Comparison of ENCODE assay signal across 28 cellular contexts in genomic region chr20:47466704-47467459, GRCh38. TPM values are rescaled to one million over a fixed set of nuclear protein-coding genes. Genes with fewer than 3 reads are reported as not detected.
DNase-seq lines count a peak whose midpoint lies in the region; ATAC-seq and TF ChIP-seq lines count a peak whose summit lies in the region.
"Had no signal": no experiment of that assay in that cellular context is flagged by ENCODE, and none has a peak within 500 bp of the region (broad histone marks: within the 10 kb centered on the region; RNA-seq: fewer than 3 reads in every experiment).

No MANE protein-coding gene starts in this region.

- H4K8ac ChIP-seq in neuronal stem cell (ENCODE audit: low read depth, low read length): no peak overlapping the region

- H3K9ac ChIP-seq in neuronal stem cell (ENCODE audit: low read depth, low read length, poor library complexity): no peak overlapping the region
- H3K9ac ChIP-seq: KMS-11 had no signal

- no peaks in the 10 kb centered on the region for H3K79me1 ChIP-seq in neuronal stem cell (ENCODE audit: low read depth, low read length)

- POLR2A ChIA-PET in OCI-LY7 (lab: Charles Lee): interaction anchor here (0.6 to 3.0 kb wide), 14 partner anchors 11 to 151 kb away, joined by 3 to 24 read pairs (median 6); partner anchors contain the start of gene NCOA3
- POLR2A ChIA-PET in activated CD4-positive, alpha-beta memory T cell treated with anti-CD3 and anti-CD28 coated beads for 36 hours (lab: Charles Lee): no interaction called here

- H3K14ac ChIP-seq in neuronal stem cell (ENCODE audit: low read length): no peak overlapping the region

- no peak overlapping the region for H2AK5ac ChIP-seq in neuronal stem cell (ENCODE audit: low read depth, low read length)

- no peaks in the 10 kb centered on the region for H3K36me3 Mint-ChIP-seq in activated naive CD8-positive, alpha-beta T cell treated with anti-CD3 and anti-CD28 coated beads, Interleukin-2, amount 50 U/mL, for 24 hours (ENCODE audit: low read depth)
- H3K36me3 Mint-ChIP-seq in activated naive CD8-positive, alpha-beta T cell treated with anti-CD3 and anti-CD28 coated beads for 36 hours: no peaks in the 10 kb centered on the region
- H3K36me3 Mint-ChIP-seq in activated CD4-positive, alpha-beta memory T cell treated with anti-CD3 and anti-CD28 coated beads for 36 hours: no peaks in the 10 kb centered on the region
- H3K36me3 Mint-ChIP-seq: CD8-positive, alpha-beta T cell; mesothelial cell of epicardium; natural killer cell treated with Interleukin-12 subunit alpha and Interleukin-12 subunit beta and Interleukin-15 and Interleukin-18, amount 100 ng/mL, for 72 hours had no signal

- TF ChIP-seq CTCF in OCI-LY7 (conservative IDR thresholded peaks at IDR 0.05; ENCODE audit: low read length) (no peak), thyroid gland (IDR thresholded peaks at IDR 0.05) (no peak)

- H2BK15ac ChIP-seq in neuronal stem cell (ENCODE audit: low read length): no peak overlapping the region

- no peaks in the 10 kb centered on the region for H4K20me1 ChIP-seq in OCI-LY7 (ENCODE audit: insufficient read depth, low read length)

- no peaks in the 10 kb centered on the region for H3K9me3 Mint-ChIP-seq in activated naive CD8-positive, alpha-beta T cell treated with anti-CD3 and anti-CD28 coated beads, Interleukin-2, amount 50 U/mL, for 24 hours
- H3K9me3 Mint-ChIP-seq in activated naive CD8-positive, alpha-beta T cell treated with anti-CD3 and anti-CD28 coated beads for 36 hours: no peaks in the 10 kb centered on the region
- no peaks in the 10 kb centered on the region for H3K9me3 Mint-ChIP-seq in activated CD4-positive, alpha-beta memory T cell treated with anti-CD3 and anti-CD28 coated beads for 36 hours
- H3K9me3 Mint-ChIP-seq: activated T-cell treated with anti-CD3 and anti-CD28 coated beads, Interleukin-2, amount 50 U/mL, for 4 hours; CD8-positive, alpha-beta T cell; mesothelial cell of epicardium; natural killer cell treated with Interleukin-12 subunit alpha and Interleukin-12 subunit beta and Interleukin-15 and Interleukin-18, amount 100 ng/mL, for 72 hours; T-helper 1 cell treated with Interleukin-12 subunit alpha and Interleukin-12 subunit beta and Interleukin-4 antibody, amounts not matched to agents 30 μg/mL and 1 μg/mL, for 36 hours had no signal

- H3K9me3 ChIP-seq in OCI-LY7 (ENCODE audit: low read length) (no peaks in the 10 kb centered on the region), thyroid gland (no peaks in the 10 kb centered on the region), neuronal stem cell (replicated peaks in 1 of 2; ENCODE audit: control insufficient read depth in 2 of 2, insufficient read depth in 1 of 2, low read depth in 1 of 2, low read length in 2 of 2) (no peaks in the 10 kb centered on the region)
- H3K9me3 ChIP-seq: left ventricle myocardium inferior, pancreas, upper lobe of right lung had no signal

- H3K27me3 ChIP-seq in thyroid gland (no peaks in the 10 kb centered on the region), neuronal stem cell (ENCODE audit: control insufficient read depth in 3 of 3, insufficient read depth in 3 of 3, low read depth in 1 of 3, low read length in 3 of 3) (no peaks in the 10 kb centered on the region)
- H3K27me3 ChIP-seq: pancreas, upper lobe of right lung had no signal

- H2AFZ ChIP-seq in OCI-LY7 (ENCODE audit: low read length) (peak overlapping the region; percentile 77; the same call in 1 of the 2 replicates), neuronal stem cell (ENCODE audit: low read length) (no peak overlapping the region)

- H3K4me1 ChIP-seq in OCI-LY7 (ENCODE audit: insufficient read depth, low read length, poor library complexity, severe bottlenecking): peaks cover 75% of the 10 kb centered on the region
- H3K4me1 ChIP-seq in thyroid gland: peaks cover 0 to 6% of the 10 kb centered on the region in 2 donors
- H3K4me1 ChIP-seq in neuronal stem cell (ENCODE audit: control insufficient read depth in 2 of 2, insufficient read depth in 1 of 2, low read depth in 1 of 2, low read length in 2 of 2): peaks cover 0 to 5% of the 10 kb centered on the region in 2 donors
- H3K4me1 ChIP-seq: pancreas had no signal

- H3K9me2 ChIP-seq in OCI-LY7 (ENCODE audit: insufficient read depth, low read length): no peaks in the 10 kb centered on the region

- DNase-seq in activated naive CD8-positive, alpha-beta T cell treated with anti-CD3 and anti-CD28 coated beads, Interleukin-2, amount 50 U/mL, for 24 hours: no peak
- DNase-seq in activated naive CD8-positive, alpha-beta T cell treated with anti-CD3 and anti-CD28 coated beads for 36 hours: no peak
- DNase-seq in OCI-LY7 (ENCODE audit: low spot score): peak; percentile 79
- DNase-seq in kidney tubule cell (ENCODE audit: low spot score): peak; percentile 94
- DNase-seq in thyroid gland: peak; percentile 7 to 37
- DNase-seq in activated CD4-positive, alpha-beta memory T cell treated with anti-CD3 and anti-CD28 coated beads for 36 hours: no peak
- no peak for DNase-seq in neuronal stem cell (ENCODE audit: low spot score)
- DNase-seq: 8988T; activated CD4-positive, alpha-beta T cell treated with anti-CD3 and anti-CD28 coated beads for 36 hours; activated naive CD4-positive, alpha-beta T cell; activated T-cell treated with anti-CD3 and anti-CD28 coated beads, Interleukin-2, amount 50 U/mL, for 4 hours; AML-193; CD8-positive, alpha-beta T cell; DMS53; effector CD8-positive, alpha-beta T cell; HCEC 1CT; left ventricle myocardium inferior; NCI-H1092; NCI-H187; NCI-H526 treated with DMSO at 0.1 percent for 48 hours; pancreas; upper lobe of right lung had no signal

- H3K4ac ChIP-seq in neuronal stem cell (ENCODE audit: low read length): no peak overlapping the region

- no peak overlapping the region for H2BK12ac ChIP-seq in neuronal stem cell (ENCODE audit: low read length)

- H3K27ac ChIP-seq in OCI-LY7 (ENCODE audit: low read depth, low read length, poor library complexity, severe bottlenecking) (peak overlapping the region; percentile 95), thyroid gland (no peak overlapping the region), neuronal stem cell (replicated peaks; ENCODE audit: low read length) (no peak overlapping the region)
- H3K27ac ChIP-seq: KMS-11, left ventricle myocardium inferior, pancreas, upper lobe of right lung had no signal

- H3K4me2 ChIP-seq in OCI-LY7 (ENCODE audit: low read length) (peak overlapping the region; percentile 52), neuronal stem cell (ENCODE audit: insufficient read depth, low read length, poor library complexity, severe bottlenecking) (no peak overlapping the region)
- H3K4me2 ChIP-seq: KMS-11 had no signal

- BruUV-seq in OCI-LY7 (replicated peaks; lab: Mats Ljungman, UMichigan): no TSS peak

- H3K27ac Mint-ChIP-seq in activated naive CD8-positive, alpha-beta T cell treated with anti-CD3 and anti-CD28 coated beads, Interleukin-2, amount 50 U/mL, for 24 hours: no peak overlapping the region
- H3K27ac Mint-ChIP-seq in activated naive CD8-positive, alpha-beta T cell treated with anti-CD3 and anti-CD28 coated beads for 36 hours: no peak overlapping the region
- no peak overlapping the region for H3K27ac Mint-ChIP-seq in activated CD4-positive, alpha-beta memory T cell treated with anti-CD3 and anti-CD28 coated beads for 36 hours
- H3K27ac Mint-ChIP-seq: activated CD4-positive, alpha-beta T cell treated with anti-CD3 and anti-CD28 coated beads for 36 hours; CD8-positive, alpha-beta T cell; mesothelial cell of epicardium; T-helper 1 cell treated with Interleukin-12 subunit alpha and Interleukin-12 subunit beta and Interleukin-4 antibody, amounts not matched to agents 30 μg/mL and 1 μg/mL, for 36 hours had no signal

- H4K91ac ChIP-seq in neuronal stem cell (ENCODE audit: low read depth, low read length, poor library complexity): no peak overlapping the region

- H3K79me2 ChIP-seq in OCI-LY7 (ENCODE audit: insufficient read depth, low read depth, low read length): no peaks in the 10 kb centered on the region

- WGBS in thyroid gland, 2 donors: 73 to 76% methylated on average over 15 of the region's 15 CpGs
- WGBS in neuronal stem cell (ENCODE audit: extremely low coverage in 2 of 2, insufficient read length in 2 of 2, insufficient replicate concordance in 1 of 2), 2 donors: no CpG with 5 or more reads among the region's 15 CpGs

- H3K4me3 ChIP-seq in OCI-LY7 (ENCODE audit: low read depth, low read length, poor library complexity, severe bottlenecking): peak overlapping the region; percentile 4
- H3K4me3 ChIP-seq in thyroid gland (replicated peaks in 1 of 3): no peak overlapping the region
- H3K4me3 ChIP-seq in neuronal stem cell (ENCODE audit: low read length in 2 of 2): no peak overlapping the region
- H3K4me3 ChIP-seq: left ventricle myocardium inferior, pancreas, upper lobe of right lung had no signal

- no peak overlapping the region for H2BK5ac ChIP-seq in neuronal stem cell (ENCODE audit: low read length)

- H3K18ac ChIP-seq in neuronal stem cell (ENCODE audit: low read length): no peak overlapping the region

- no peak for TF ChIP-seq POLR2A in thyroid gland (IDR thresholded peaks at IDR 0.05)

- H3K36me3 ChIP-seq in OCI-LY7 (ENCODE audit: insufficient read depth, low read length) (no peaks in the 10 kb centered on the region), thyroid gland (no peaks in the 10 kb centered on the region), neuronal stem cell (replicated peaks in 1 of 2; ENCODE audit: control insufficient read depth in 2 of 2, insufficient read depth in 2 of 2, low read length in 2 of 2) (no peaks in the 10 kb centered on the region)
- H3K36me3 ChIP-seq: left ventricle myocardium inferior, pancreas, upper lobe of right lung had no signal

- no peaks in the 10 kb centered on the region for H3K27me3 Mint-ChIP-seq in activated naive CD8-positive, alpha-beta T cell treated with anti-CD3 and anti-CD28 coated beads, Interleukin-2, amount 50 U/mL, for 24 hours
- H3K27me3 Mint-ChIP-seq in activated naive CD8-positive, alpha-beta T cell treated with anti-CD3 and anti-CD28 coated beads for 36 hours: no peaks in the 10 kb centered on the region
- no peaks in the 10 kb centered on the region for H3K27me3 Mint-ChIP-seq in activated CD4-positive, alpha-beta memory T cell treated with anti-CD3 and anti-CD28 coated beads for 36 hours
- H3K27me3 Mint-ChIP-seq: activated CD4-positive, alpha-beta T cell treated with anti-CD3 and anti-CD28 coated beads for 36 hours; natural killer cell treated with Interleukin-12 subunit alpha and Interleukin-12 subunit beta and Interleukin-15 and Interleukin-18, amount 100 ng/mL, for 72 hours had no signal

- ATAC-seq in activated naive CD8-positive, alpha-beta T cell treated with anti-CD3 and anti-CD28 coated beads, Interleukin-2, amount 50 U/mL, for 24 hours: peak; percentile 24
- no peak for ATAC-seq in GM18520 (IDR thresholded peaks at IDR 0.05; ENCODE audit: unreplicated experiment)
- ATAC-seq: activated CD4-positive, alpha-beta T cell treated with anti-CD3 and anti-CD28 coated beads for 36 hours; activated T-cell treated with anti-CD3 and anti-CD28 coated beads, Interleukin-2, amount 50 U/mL, for 4 hours; CD8-positive, alpha-beta T cell; natural killer cell treated with Interleukin-12 subunit alpha and Interleukin-12 subunit beta and Interleukin-15 and Interleukin-18, amount 100 ng/mL, for 72 hours; pancreas; sciatic nerve; upper lobe of right lung had no signal

- CTCF ChIA-PET in OCI-LY7 (lab: Charles Lee; ENCODE audit: unreplicated experiment): no interaction called here
- CTCF ChIA-PET in activated CD4-positive, alpha-beta memory T cell treated with anti-CD3 and anti-CD28 coated beads for 36 hours (lab: Charles Lee): no interaction called here

- H3K4me1 Mint-ChIP-seq in activated naive CD8-positive, alpha-beta T cell treated with anti-CD3 and anti-CD28 coated beads, Interleukin-2, amount 50 U/mL, for 24 hours: peaks cover 8% of the 10 kb centered on the region
- peaks cover 3% of the 10 kb centered on the region for H3K4me1 Mint-ChIP-seq in activated naive CD8-positive, alpha-beta T cell treated with anti-CD3 and anti-CD28 coated beads for 36 hours
- peaks cover 4% of the 10 kb centered on the region for H3K4me1 Mint-ChIP-seq in activated CD4-positive, alpha-beta memory T cell treated with anti-CD3 and anti-CD28 coated beads for 36 hours (ENCODE audit: low read depth)
- H3K4me1 Mint-ChIP-seq: activated CD4-positive, alpha-beta T cell treated with anti-CD3 and anti-CD28 coated beads for 36 hours had no signal

- H3K23ac ChIP-seq in neuronal stem cell (ENCODE audit: low read depth, low read length, poor library complexity): no peak overlapping the region

- H3K4me3 Mint-ChIP-seq in activated naive CD8-positive, alpha-beta T cell treated with anti-CD3 and anti-CD28 coated beads, Interleukin-2, amount 50 U/mL, for 24 hours: no peak overlapping the region
- H3K4me3 Mint-ChIP-seq in activated naive CD8-positive, alpha-beta T cell treated with anti-CD3 and anti-CD28 coated beads for 36 hours: no peak overlapping the region
- H3K4me3 Mint-ChIP-seq in activated CD4-positive, alpha-beta memory T cell treated with anti-CD3 and anti-CD28 coated beads for 36 hours: no peak overlapping the region
- H3K4me3 Mint-ChIP-seq: activated CD4-positive, alpha-beta T cell treated with anti-CD3 and anti-CD28 coated beads for 36 hours; activated T-cell treated with anti-CD3 and anti-CD28 coated beads, Interleukin-2, amount 50 U/mL, for 4 hours; CD8-positive, alpha-beta T cell; mesothelial cell of epicardium; natural killer cell treated with Interleukin-12 subunit alpha and Interleukin-12 subunit beta and Interleukin-15 and Interleukin-18, amount 100 ng/mL, for 72 hours; T-helper 1 cell treated with Interleukin-12 subunit alpha and Interleukin-12 subunit beta and Interleukin-4 antibody, amounts not matched to agents 30 μg/mL and 1 μg/mL, for 36 hours had no signal

- intact Hi-C loops in OCI-LY7 (cut with micrococcal nuclease; ENCODE audit: unreplicated experiment): no loop called here
- intact Hi-C loops in thyroid gland (cut with DNase I): no loop called here
- intact Hi-C loops in activated CD4-positive, alpha-beta memory T cell treated with anti-CD3 and anti-CD28 coated beads for 36 hours (cut with micrococcal nuclease): no loop called here

- H2BK120ac ChIP-seq in neuronal stem cell (ENCODE audit: low read depth, low read length): no peak overlapping the region

RNA-seq across cellular contexts. Expression of gene NCOA3, which starts 34.8 kb away (rescaled TPM):
- 10 to 100 TPM; 58.1 to 66.4 TPM for total RNA-seq in activated naive CD8-positive, alpha-beta T cell treated with anti-CD3 and anti-CD28 coated beads for 36 hours
- total RNA-seq in OCI-LY7 (2014; rRNA removed; shearing (Covaris generic)): 45.4 and 50.5 TPM in 2 replicates
- 75.6 and 86.5 TPM in 2 replicates for total RNA-seq in OCI-LY7 (2022)
- 10 to 100 TPM; 28.7 to 45.2 (median 36.8) TPM for total RNA-seq in thyroid gland
- 10 to 100 TPM; 72.0 to 81.8 TPM for total RNA-seq in activated CD4-positive, alpha-beta memory T cell treated with anti-CD3 and anti-CD28 coated beads for 36 hours
- polyA plus RNA-seq in neuronal stem cell (2013, experiment 1 of 2): 12.4 TPM
- 13.0 TPM for polyA plus RNA-seq in neuronal stem cell (2013, experiment 2 of 2)

Comparison
In these comparisons a context has a peak if more than half of its experiments do, and no peak if none do; other contexts are left out.
1. DNase-seq: peak in OCI-LY7 (single experiment), kidney tubule cell (single experiment) and thyroid gland (2 of 2); none in activated naive CD8-positive, alpha-beta T cell treated with anti-CD3 and anti-CD28 coated beads, Interleukin-2, amount 50 U/mL, for 24 hours (single experiment), activated naive CD8-positive, alpha-beta T cell treated with anti-CD3 and anti-CD28 coated beads for 36 hours (single experiment), activated CD4-positive, alpha-beta memory T cell treated with anti-CD3 and anti-CD28 coated beads for 36 hours (single experiment) and neuronal stem cell (single experiment).